8 cellular contexts compared by ENCODE assay signal in the genomic region with DNA sequence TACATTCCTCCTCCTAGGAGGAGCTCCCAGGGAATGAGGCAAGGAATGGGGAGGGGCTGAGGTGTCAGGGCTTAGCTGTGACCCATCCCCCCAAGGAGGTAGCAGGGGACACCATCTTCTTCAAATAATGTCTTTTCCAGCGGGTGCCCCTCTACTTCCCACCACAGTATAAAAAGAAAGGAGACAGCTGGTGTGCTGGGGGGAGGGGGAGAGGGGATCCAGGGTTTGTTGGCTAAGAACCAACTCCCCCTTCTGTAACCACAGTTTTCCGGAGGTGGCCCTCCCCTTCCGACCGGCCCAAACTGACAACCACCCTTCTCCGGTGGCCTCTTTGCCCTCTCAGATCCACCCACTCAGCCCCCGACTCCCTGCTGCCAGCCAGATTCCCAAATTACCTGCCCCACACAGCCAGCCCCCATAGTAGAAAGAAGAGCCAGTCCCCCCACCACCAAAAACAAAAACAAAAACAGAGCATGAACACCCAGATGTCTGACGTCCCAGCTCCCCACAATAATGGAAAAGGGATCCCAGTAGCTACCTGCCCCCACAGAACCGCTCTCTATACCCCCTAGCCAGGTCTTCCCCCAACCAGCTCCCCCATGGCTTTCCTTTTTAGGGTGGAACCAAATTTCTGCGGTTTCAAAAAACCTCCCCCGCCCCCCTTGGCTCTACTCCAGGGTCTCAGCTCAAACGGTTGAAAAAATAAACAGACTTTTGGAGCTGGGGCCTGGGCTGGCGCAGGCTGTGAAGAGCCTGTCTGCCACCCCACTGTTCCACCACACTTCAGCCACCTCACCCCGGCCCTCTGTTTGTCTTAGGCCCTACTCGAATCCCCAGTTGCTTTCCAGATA. TPM values are rescaled to one million over a fixed set of nuclear protein-coding genes. Genes with fewer than 3 reads are reported as not detected.
A peak's percentile ranks its signal among the peaks of the same experiment; 100 is the strongest.
DNase-seq lines count a peak whose midpoint lies in the region; FAIRE-seq and TF ChIP-seq lines count a peak whose summit lies in the region.

No MANE protein-coding gene starts in this region.

- no peaks in the 10 kb centered on the region for H3K27me3 Mint-ChIP-seq in CD8-positive, alpha-beta memory T cell

- no peaks in the 10 kb centered on the region for H3K36me3 ChIP-seq in CD8-positive, alpha-beta memory T cell (ENCODE audit: insufficient read depth, low read length)
- H3K36me3 ChIP-seq in MG63, result peaks cover 88% of the 10 kb centered on the region
- H3K36me3 ChIP-seq in SU-DHL-6 (ENCODE audit: low read length), result no peaks in the 10 kb centered on the region
- no peaks in the 10 kb centered on the region for H3K36me3 ChIP-seq in iPS-15b (ENCODE audit: control insufficient read depth, insufficient read depth, low read length)
- peaks cover 0 to 32% (median 0%) of the 10 kb centered on the region in 6 donors for H3K36me3 ChIP-seq in spleen

- peaks cover 78 to 86% (median 78%) of the 10 kb centered on the region in 3 donors for H3K4me1 Mint-ChIP-seq in CD8-positive, alpha-beta memory T cell

- no peaks in the 10 kb centered on the region for H3K9me3 ChIP-seq in CD8-positive, alpha-beta memory T cell (ENCODE audit: low read length)
- no peaks in the 10 kb centered on the region for H3K9me3 ChIP-seq in MG63
- H3K9me3 ChIP-seq in SU-DHL-6 (ENCODE audit: insufficient read depth, low read length), result no peaks in the 10 kb centered on the region
- H3K9me3 ChIP-seq in iPS-15b (ENCODE audit: control insufficient read depth, insufficient read depth, low read length), result no peaks in the 10 kb centered on the region
- no peaks in the 10 kb centered on the region for H3K9me3 ChIP-seq in spleen

- peaks cover 78% of the 10 kb centered on the region for H3K79me2 ChIP-seq in SU-DHL-6 (ENCODE audit: insufficient read depth, low read length)

- no peak for TF ChIP-seq POLR2A in spleen (IDR thresholded peaks at IDR 0.05)

- peak; percentile 50 to 86 (median 67) for DNase-seq in CD8-positive, alpha-beta memory T cell
- DNase-seq in MG63, result peak; percentile 90
- peak; percentile 85 for DNase-seq in spleen
- DNase-seq in mesenteric fat pad (ENCODE audit: low spot score), result no peak
- DNase-seq in RCC 7860 (ENCODE audit: low spot score), result no peak

- FAIRE-seq in RCC 7860 (lab: Jason Lieb, UNC), result no peak

- WGBS in spleen, 5 donors, result 0 to 2% (median 1%) methylated on average over 14 of the region's 14 CpGs

- no peaks in the 10 kb centered on the region for H3K9me2 ChIP-seq in SU-DHL-6 (replicated peaks; ENCODE audit: insufficient read depth, low read length)

- peak overlapping the region; percentile 95 for H3K4me2 ChIP-seq in SU-DHL-6 (ENCODE audit: low read depth, low read length, poor library complexity, severe bottlenecking)

- peak overlapping the region; percentile 92 to 100 (median 98) for H3K4me3 Mint-ChIP-seq in CD8-positive, alpha-beta memory T cell

- H3K4me1 ChIP-seq in CD8-positive, alpha-beta memory T cell (ENCODE audit: insufficient read depth, low read length), result peaks cover 70% of the 10 kb centered on the region
- H3K4me1 ChIP-seq in iPS-15b (ENCODE audit: control insufficient read depth, insufficient read depth, low read length) (peaks cover 34% of the 10 kb centered on the region), spleen (peaks cover 67 to 92% (median 82%) of the 10 kb centered on the region in 6 donors)

- H3K9me3 Mint-ChIP-seq in CD8-positive, alpha-beta memory T cell, result no peaks in the 10 kb centered on the region

- no peak overlapping the region for H2AFZ ChIP-seq in SU-DHL-6 (ENCODE audit: low read depth, low read length, severe bottlenecking)

- H4K20me1 ChIP-seq in SU-DHL-6 (ENCODE audit: low read depth, low read length), result no peaks in the 10 kb centered on the region; the same call in 1 of the 2 replicates

- H3K36me3 Mint-ChIP-seq in CD8-positive, alpha-beta memory T cell, result peaks cover 0 to 48% (median 3%) of the 10 kb centered on the region in 3 donors

- POLR2A ChIA-PET in CD8-positive, alpha-beta memory T cell (lab: Charles Lee), result interaction anchor here (0.5 to 3.7 kb wide), 9 partner anchors 9 to 1004 kb away, joined by 3 to 31 read pairs (median 4); a partner anchor contains a TSS

- TF ChIP-seq CTCF in SU-DHL-6 (IDR thresholded peaks at IDR 0.05; ENCODE audit: insufficient read depth, low read length, poor library complexity, severe bottlenecking) (no peak), spleen (IDR thresholded peaks at IDR 0.05 in 8 of 11, conservative IDR thresholded peaks at IDR 0.05 in 3 of 11) (no peak)

- H3K27ac ChIP-seq in CD8-positive, alpha-beta memory T cell (ENCODE audit: low read depth, low read length), result peak overlapping the region; percentile 94
- peak overlapping the region; percentile 97 for H3K27ac ChIP-seq in SU-DHL-6 (ENCODE audit: low read depth, low read length)
- peak overlapping the region; percentile 94 for H3K27ac ChIP-seq in angular gyrus (ENCODE audit: low read depth, low read length)
- peak overlapping the region; percentile 95 to 99 (median 98) for H3K27ac ChIP-seq in spleen

- CTCF ChIA-PET in CD8-positive, alpha-beta memory T cell (lab: Charles Lee), result interaction anchor here (0.6 to 5.1 kb wide), 13 partner anchors 9 to 178 kb away, joined by 3 to 34 read pairs (median 4); a partner anchor contains a TSS

- peak overlapping the region; percentile 86 to 99 (median 96) for H3K27ac Mint-ChIP-seq in CD8-positive, alpha-beta memory T cell

- no peaks in the 10 kb centered on the region for H3K27me3 ChIP-seq in CD8-positive, alpha-beta memory T cell (ENCODE audit: insufficient read depth, low read length, poor library complexity, severe bottlenecking)
- H3K27me3 ChIP-seq in MG63 (no peaks in the 10 kb centered on the region), SU-DHL-6 (ENCODE audit: low read length) (no peaks in the 10 kb centered on the region), iPS-15b (ENCODE audit: control insufficient read depth, insufficient read depth, low read length) (no peaks in the 10 kb centered on the region), spleen (replicated peaks in 1 of 7) (no peaks in the 10 kb centered on the region)

- H3F3A ChIP-seq in SU-DHL-6 (ENCODE audit: insufficient read depth), result peaks cover 30% of the 10 kb centered on the region

- peak overlapping the region; percentile 91 for H3K4me3 ChIP-seq in CD8-positive, alpha-beta memory T cell (ENCODE audit: low read length)
- H3K4me3 ChIP-seq in MG63 (peak overlapping the region; percentile 94), SU-DHL-6 (ENCODE audit: insufficient read depth, low read length, poor library complexity, severe bottlenecking) (peak overlapping the region; percentile 94), iPS-15b (ENCODE audit: low read depth, low read length) (peak overlapping the region; percentile 89), spleen (peak overlapping the region; percentile 75 to 98 (median 90))

- H3K9ac ChIP-seq in SU-DHL-6 (ENCODE audit: low read length), result peak overlapping the region; percentile 90
- no peak overlapping the region for H3K9ac ChIP-seq in iPS-15b (ENCODE audit: low read depth, low read length)

- intact Hi-C loops in spleen (cut with DNase I; ENCODE audit: low total_unique reads), result no loop called here

RNA-seq across cellular contexts. Expression of a gene that starts 2.1 kb away (rescaled TPM):
- 100 to 1,000 TPM; 168 to 176 TPM for total RNA-seq in CD8-positive, alpha-beta memory T cell
- polyA plus RNA-seq in CD8-positive, alpha-beta memory T cell, result 18.8 TPM
- total RNA-seq in MG63 (2014; rRNA removed; shearing (Covaris generic); ENCODE audit: low replicate concordance), result 38.7 and 70.6 TPM in 2 replicates
- total RNA-seq in spleen (100 to 1,000 TPM; 129 to 228 (median 192) TPM), mesenteric fat pad (150 TPM)
- 10 to 100 TPM; 45.1 to 83.0 (median 63.4) TPM for polyA plus RNA-seq in spleen

RNA-seq across cellular contexts. Expression of a gene that starts 34.8 kb away (rescaled TPM):
- total RNA-seq in CD8-positive, alpha-beta memory T cell, result not detected
- polyA plus RNA-seq in CD8-positive, alpha-beta memory T cell, result 0.29 TPM
- total RNA-seq in MG63 (2014; rRNA removed; shearing (Covaris generic); ENCODE audit: low replicate concordance), result not detected in 2 replicates
- total RNA-seq in spleen, result under 1 TPM in 1 of 7 donors, not detected in 6; 0.88 TPM
- polyA plus RNA-seq in spleen, result under 1 TPM in 1 of 3 donors, not detected in 2; 0.06 TPM
- not detected for total RNA-seq in mesenteric fat pad

RNA-seq across cellular contexts. Expression of a gene that starts 42.1 kb away (rescaled TPM):
- 10 to 100 TPM; 58.8 to 61.2 TPM for total RNA-seq in CD8-positive, alpha-beta memory T cell
- polyA plus RNA-seq in CD8-positive, alpha-beta memory T cell, result 8.2 TPM
- 26.0 and 32.1 TPM in 2 replicates for total RNA-seq in MG63 (2014; rRNA removed; shearing (Covaris generic); ENCODE audit: low replicate concordance)
- total RNA-seq in spleen (10 to 100 TPM; 43.2 to 70.5 (median 59.3) TPM), mesenteric fat pad (30.7 TPM)
- 10 to 100 TPM; 24.9 to 33.8 (median 29.3) TPM for polyA plus RNA-seq in spleen

RNA-seq across cellular contexts. Expression of a gene that starts 44.5 kb away (rescaled TPM):
- total RNA-seq in CD8-positive, alpha-beta memory T cell, result 100 to 1,000 TPM; 187 to 190 TPM
- polyA plus RNA-seq in CD8-positive, alpha-beta memory T cell, result 380 TPM
- total RNA-seq in MG63 (2014; rRNA removed; shearing (Covaris generic); ENCODE audit: low replicate concordance), result 243 and 387 TPM in 2 replicates
- total RNA-seq in spleen, result 100 to 1,000 TPM; 152 to 254 (median 183) TPM
- 100 to 1,000 TPM; 198 to 291 (median 224) TPM for polyA plus RNA-seq in spleen
- total RNA-seq in mesenteric fat pad, result 179 TPM

Comparison
In these comparisons a context has a peak if more than half of its experiments do, and no peak if none do; other contexts are left out.
1. DNase-seq: peak in CD8-positive, alpha-beta memory T cell (5 of 5), MG63 (single experiment) and spleen (single experiment); none in mesenteric fat pad (single experiment) and RCC 7860 (single experiment).
2. Peak in every context shown above with its lines, with median percentiles within 50 percentile points of each other: H3K27ac ChIP-seq and H3K4me3 ChIP-seq.